In the genomic region with DNA sequence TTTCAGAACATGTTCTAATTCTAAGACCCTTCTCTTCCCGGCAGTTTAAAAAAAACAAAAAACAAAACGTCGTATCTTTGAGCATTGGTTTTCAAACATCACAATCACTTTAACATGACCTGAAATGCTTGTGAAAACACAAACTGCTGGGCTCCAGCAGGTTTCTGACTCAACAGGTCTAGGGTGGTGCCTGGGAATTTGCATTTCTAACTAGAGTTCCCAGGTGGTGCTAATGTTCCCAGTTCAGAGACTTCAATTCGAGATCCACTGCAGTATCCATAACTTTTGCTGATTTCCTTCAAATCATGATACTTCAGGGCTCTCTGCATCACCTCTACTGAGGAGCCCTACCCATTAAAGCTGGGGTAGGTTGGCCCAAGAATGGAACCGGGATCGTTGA, we compare ENCODE assay signal across 13 cellular contexts. TPM values are rescaled to one million over a fixed set of nuclear protein-coding genes. Genes with fewer than 3 reads are reported as not detected.
DNase-seq lines count a peak whose midpoint lies in the region; ATAC-seq and TF ChIP-seq lines count a peak whose summit lies in the region.
"Had no signal": no experiment of that assay in that cellular context is flagged by ENCODE, and none has a peak within 500 bp of the region (broad histone marks: within the 10 kb centered on the region; RNA-seq: fewer than 3 reads in every experiment).

No MANE protein-coding gene starts in this region.

- H3K36me3 ChIP-seq in cardiac muscle cell (no peaks in the 10 kb centered on the region), esophagus squamous epithelium (no peaks in the 10 kb centered on the region), neuronal stem cell (replicated peaks in 1 of 2; ENCODE audit: control insufficient read depth in 2 of 2, insufficient read depth in 2 of 2, low read length in 2 of 2) (no peaks in the 10 kb centered on the region), vagina (no peaks in the 10 kb centered on the region)

- peak overlapping the region; percentile 89 for H3K4me2 ChIP-seq in neuronal stem cell (ENCODE audit: insufficient read depth, low read length, poor library complexity, severe bottlenecking)

- H3K4me1 ChIP-seq in cardiac muscle cell (ENCODE audit: low read depth) (peaks cover 17% of the 10 kb centered on the region), esophagus squamous epithelium (peaks cover 8 to 41% (median 9%) of the 10 kb centered on the region in 3 donors), neuronal stem cell (ENCODE audit: control insufficient read depth in 2 of 2, insufficient read depth in 1 of 2, low read depth in 1 of 2, low read length in 2 of 2) (peaks cover 8 to 18% of the 10 kb centered on the region in 2 donors), vagina (peaks cover 39% of the 10 kb centered on the region)

- intact Hi-C loops in Right ventricle myocardium inferior (cut with DNase I): no loop called here
- intact Hi-C loops in esophagus squamous epithelium (cut with DNase I): no loop called here
- intact Hi-C loops in vagina (cut with DNase I): no loop called here

- WGBS in esophagus squamous epithelium, 2 donors: 55 to 59% methylated on average over 6 of the region's 6 CpGs
- no CpG with 5 or more reads among the region's 6 CpGs for WGBS in neuronal stem cell (ENCODE audit: extremely low coverage in 2 of 2, insufficient read length in 2 of 2, insufficient replicate concordance in 1 of 2), 2 donors

- TF ChIP-seq CTCF in cardiac muscle cell (IDR thresholded peaks at IDR 0.05; ENCODE audit: low read depth, low read length) (no peak), esophagus squamous epithelium (IDR thresholded peaks at IDR 0.05) (no peak), vagina (IDR thresholded peaks at IDR 0.05) (no peak)

- H2BK12ac ChIP-seq in neuronal stem cell (ENCODE audit: low read length): no peak overlapping the region

- H2BK120ac ChIP-seq in neuronal stem cell (ENCODE audit: low read depth, low read length): no peak overlapping the region

- TF ChIP-seq POLR2A in esophagus squamous epithelium (IDR thresholded peaks at IDR 0.05) (no peak), vagina (IDR thresholded peaks at IDR 0.05) (no peak)

- ATAC-seq in Right ventricle myocardium inferior: no peak

- no peak overlapping the region for H2BK15ac ChIP-seq in neuronal stem cell (ENCODE audit: low read length)

- H4K8ac ChIP-seq in neuronal stem cell (ENCODE audit: low read depth, low read length): no peak overlapping the region

- H2AK5ac ChIP-seq in neuronal stem cell (ENCODE audit: low read depth, low read length): no peak overlapping the region

- H3K4me3 ChIP-seq in cardiac muscle cell (no peak overlapping the region), esophagus squamous epithelium (peak overlapping the region in 3 of 4 donors; percentile 70 to 88 (median 87)), neuronal stem cell (ENCODE audit: low read length in 2 of 2) (no peak overlapping the region), vagina (peak overlapping the region; percentile 70 to 78)

- no peaks in the 10 kb centered on the region for H3K9me3 ChIP-seq in cardiac muscle cell (ENCODE audit: low read depth)
- H3K9me3 ChIP-seq in esophagus squamous epithelium: no peaks in the 10 kb centered on the region
- H3K9me3 ChIP-seq in neuronal stem cell (replicated peaks in 1 of 2; ENCODE audit: control insufficient read depth in 2 of 2, insufficient read depth in 1 of 2, low read depth in 1 of 2, low read length in 2 of 2): no peaks in the 10 kb centered on the region
- H3K9me3 ChIP-seq in vagina: no peaks in the 10 kb centered on the region

- H2AFZ ChIP-seq in neuronal stem cell (ENCODE audit: low read length): peak overlapping the region; percentile 94

- no peak overlapping the region for H3K14ac ChIP-seq in neuronal stem cell (ENCODE audit: low read length)

- no peak overlapping the region for H2BK5ac ChIP-seq in neuronal stem cell (ENCODE audit: low read length)

- H3K27ac ChIP-seq in cardiac muscle cell (peak overlapping the region; percentile 91), esophagus squamous epithelium (peak overlapping the region; percentile 94 to 97 (median 95)), neuronal stem cell (replicated peaks; ENCODE audit: low read length) (no peak overlapping the region), vagina (peak overlapping the region; percentile 96)

- no peak overlapping the region for H3K23ac ChIP-seq in neuronal stem cell (ENCODE audit: low read depth, low read length, poor library complexity)

- H3K9ac ChIP-seq in neuronal stem cell (ENCODE audit: low read depth, low read length, poor library complexity): no peak overlapping the region

- peaks cover 35% of the 10 kb centered on the region for H3K27me3 ChIP-seq in cardiac muscle cell
- no peaks in the 10 kb centered on the region for H3K27me3 ChIP-seq in esophagus squamous epithelium
- H3K27me3 ChIP-seq in neuronal stem cell (ENCODE audit: control insufficient read depth in 3 of 3, insufficient read depth in 3 of 3, low read depth in 1 of 3, low read length in 3 of 3): no peaks in the 10 kb centered on the region
- no peaks in the 10 kb centered on the region for H3K27me3 ChIP-seq in vagina

- H3K4ac ChIP-seq in neuronal stem cell (ENCODE audit: low read length): no peak overlapping the region

- H4K91ac ChIP-seq in neuronal stem cell (ENCODE audit: low read depth, low read length, poor library complexity): no peak overlapping the region

- DNase-seq in cardiac muscle cell (ENCODE audit: low read depth in 1 of 2, low spot score in 1 of 2) (no peak), Right ventricle myocardium inferior (ENCODE audit: missing footprints) (no peak), esophagus squamous epithelium (lab: John Stamatoyannopoulos, UW) (no peak), neuronal stem cell (ENCODE audit: low spot score) (no peak), vagina (ENCODE audit: extremely low spot score in 2 of 2) (no peak), HPDE6-E6E7 (ENCODE audit: extremely low spot score) (no peak), NK-92 (lab: John Stamatoyannopoulos, UW; ENCODE audit: unreplicated experiment) (no peak), Ammon's horn (ENCODE audit: low spot score) (no peak)
- DNase-seq: anterior cingulate cortex; naive B cell; NCI-H2081; stimulated activated CD4-positive, alpha-beta T cell treated with anti-CD3 and anti-CD28 coated beads, Interleukin-2, amount 100 ng/mL, for 24 hours; stimulated activated naive CD4-positive, alpha-beta T cell treated with Interleukin-2 at 50 U/mL for 16 hours had no signal

- H3K79me1 ChIP-seq in neuronal stem cell (ENCODE audit: low read depth, low read length): no peaks in the 10 kb centered on the region

- no peak overlapping the region for H3K18ac ChIP-seq in neuronal stem cell (ENCODE audit: low read length)

RNA-seq across cellular contexts. Expression of a gene that starts 0.8 kb away (rescaled TPM):
- total RNA-seq in cardiac muscle cell (1.4 and 4.5 TPM in 2 replicates), Right ventricle myocardium inferior (4.5 TPM), esophagus squamous epithelium (10 to 100 TPM; 15.4 to 21.7 (median 16.6) TPM), vagina (44.7 TPM)
- 4.5 and 6.1 TPM in 2 replicates for polyA plus RNA-seq in cardiac muscle cell
- polyA plus RNA-seq in neuronal stem cell (2013, experiment 1 of 2): 2.0 TPM
- polyA plus RNA-seq in neuronal stem cell (2013, experiment 2 of 2): 2.1 TPM

RNA-seq across cellular contexts. Expression of a gene that starts 8.7 kb away (rescaled TPM):
- 2.2 and 3.4 TPM in 2 replicates for total RNA-seq in cardiac muscle cell
- polyA plus RNA-seq in cardiac muscle cell: 1.8 and 6.4 TPM in 2 replicates
- total RNA-seq in Right ventricle myocardium inferior: not detected
- total RNA-seq in esophagus squamous epithelium: not detected
- 373 TPM for polyA plus RNA-seq in neuronal stem cell (2013, experiment 1 of 2)
- polyA plus RNA-seq in neuronal stem cell (2013, experiment 2 of 2): 373 TPM
- total RNA-seq in vagina: not detected

Comparison
In these comparisons a context has a peak if more than half of its experiments do, and no peak if none do; other contexts are left out.
1. H3K4me3 ChIP-seq: peak in esophagus squamous epithelium (3 of 4) and vagina (2 of 2); none in cardiac muscle cell (single experiment) and neuronal stem cell (0 of 2).